Comparison of ENCODE assay signal across 1 cellular context in the genomic region with DNA sequence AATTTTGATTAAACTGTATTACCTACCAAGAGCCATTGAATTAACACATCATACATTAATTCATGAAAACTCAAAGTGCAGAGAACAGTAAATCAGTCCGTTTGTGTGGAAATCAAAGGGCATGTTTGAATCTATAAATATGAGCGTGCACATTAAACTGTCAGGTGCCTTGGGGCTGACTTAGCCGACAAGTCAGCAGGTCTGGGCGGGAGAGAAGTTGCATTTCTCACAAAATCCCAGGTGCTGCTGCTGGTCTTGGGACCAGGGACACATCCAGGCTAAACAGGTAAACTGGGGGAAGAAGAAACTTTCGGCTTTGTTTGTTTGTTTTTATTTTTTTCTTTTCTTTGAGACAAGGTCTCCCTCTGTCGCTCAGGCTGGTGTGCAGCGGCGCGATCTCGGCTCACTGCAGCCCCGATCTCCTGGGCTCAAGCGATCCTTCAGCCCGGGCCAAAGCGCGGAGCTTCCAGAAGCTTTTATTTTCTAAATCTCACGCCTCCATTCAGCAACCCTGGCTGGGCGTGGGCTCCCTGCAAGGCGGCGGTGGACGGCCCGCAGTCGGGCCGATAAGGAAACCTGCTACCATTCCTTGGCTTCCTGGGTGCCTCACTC.
TF ChIP-seq lines count a peak whose summit lies in the region.

No MANE protein-coding gene starts in this region.

TF ChIP-seq in GM12878, 131 proteins besides CTCF, POLR2A, EP300 and RAD21 (continued from another document):
- TF ChIP-seq, protein P1, sequence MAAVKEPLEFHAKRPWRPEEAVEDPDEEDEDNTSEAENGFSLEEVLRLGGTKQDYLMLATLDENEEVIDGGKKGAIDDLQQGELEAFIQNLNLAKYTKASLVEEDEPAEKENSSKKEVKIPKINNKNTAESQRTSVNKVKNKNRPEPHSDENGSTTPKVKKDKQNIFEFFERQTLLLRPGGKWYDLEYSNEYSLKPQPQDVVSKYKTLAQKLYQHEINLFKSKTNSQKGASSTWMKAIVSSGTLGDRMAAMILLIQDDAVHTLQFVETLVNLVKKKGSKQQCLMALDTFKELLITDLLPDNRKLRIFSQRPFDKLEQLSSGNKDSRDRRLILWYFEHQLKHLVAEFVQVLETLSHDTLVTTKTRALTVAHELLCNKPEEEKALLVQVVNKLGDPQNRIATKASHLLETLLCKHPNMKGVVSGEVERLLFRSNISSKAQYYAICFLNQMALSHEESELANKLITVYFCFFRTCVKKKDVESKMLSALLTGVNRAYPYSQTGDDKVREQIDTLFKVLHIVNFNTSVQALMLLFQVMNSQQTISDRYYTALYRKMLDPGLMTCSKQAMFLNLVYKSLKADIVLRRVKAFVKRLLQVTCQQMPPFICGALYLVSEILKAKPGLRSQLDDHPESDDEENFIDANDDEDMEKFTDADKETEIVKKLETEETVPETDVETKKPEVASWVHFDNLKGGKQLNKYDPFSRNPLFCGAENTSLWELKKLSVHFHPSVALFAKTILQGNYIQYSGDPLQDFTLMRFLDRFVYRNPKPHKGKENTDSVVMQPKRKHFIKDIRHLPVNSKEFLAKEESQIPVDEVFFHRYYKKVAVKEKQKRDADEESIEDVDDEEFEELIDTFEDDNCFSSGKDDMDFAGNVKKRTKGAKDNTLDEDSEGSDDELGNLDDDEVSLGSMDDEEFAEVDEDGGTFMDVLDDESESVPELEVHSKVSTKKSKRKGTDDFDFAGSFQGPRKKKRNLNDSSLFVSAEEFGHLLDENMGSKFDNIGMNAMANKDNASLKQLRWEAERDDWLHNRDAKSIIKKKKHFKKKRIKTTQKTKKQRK (IDR thresholded peaks at IDR 0.05; ENCODE audit: low read depth, low read length) = no peak
- TF ChIP-seq TCF3 (IDR thresholded peaks at IDR 0.05; ENCODE audit: borderline replicate concordance, insufficient read depth, low read depth, low read length) (no peak), CREM (IDR thresholded peaks at IDR 0.05; ENCODE audit: low read depth) (no peak), SUPT20H (IDR thresholded peaks at IDR 0.05; ENCODE audit: borderline replicate concordance, control insufficient read depth, low read depth, low read length) (no peak), IKZF2 (IDR thresholded peaks at IDR 0.05) (no peak), ZNF622 (IDR thresholded peaks at IDR 0.05) (no peak), ESRRA (IDR thresholded peaks at IDR 0.05; ENCODE audit: low read length) (no peak), BHLHE40 (IDR thresholded peaks at IDR 0.05; ENCODE audit: borderline replicate concordance in 1 of 2, low read depth in 2 of 2, low read length in 1 of 2) (no peak), YY1 (IDR thresholded peaks at IDR 0.05; ENCODE audit: low read depth, low read length) (0 out of 2 replicates have a peak, but pooled peaks have one; percentile 13), CHD1 (IDR thresholded peaks at IDR 0.05; ENCODE audit: low read depth, low read length) (no peak), SP1 (IDR thresholded peaks at IDR 0.05; ENCODE audit: low read depth, low read length) (no peak), CHD4 (IDR thresholded peaks at IDR 0.05) (no peak), MYB (IDR thresholded peaks at IDR 0.05; ENCODE audit: borderline replicate concordance, low read depth, low read length) (0 out of 2 replicates have a peak, but pooled peaks have one; percentile 20)
- TF ChIP-seq, protein P2, sequence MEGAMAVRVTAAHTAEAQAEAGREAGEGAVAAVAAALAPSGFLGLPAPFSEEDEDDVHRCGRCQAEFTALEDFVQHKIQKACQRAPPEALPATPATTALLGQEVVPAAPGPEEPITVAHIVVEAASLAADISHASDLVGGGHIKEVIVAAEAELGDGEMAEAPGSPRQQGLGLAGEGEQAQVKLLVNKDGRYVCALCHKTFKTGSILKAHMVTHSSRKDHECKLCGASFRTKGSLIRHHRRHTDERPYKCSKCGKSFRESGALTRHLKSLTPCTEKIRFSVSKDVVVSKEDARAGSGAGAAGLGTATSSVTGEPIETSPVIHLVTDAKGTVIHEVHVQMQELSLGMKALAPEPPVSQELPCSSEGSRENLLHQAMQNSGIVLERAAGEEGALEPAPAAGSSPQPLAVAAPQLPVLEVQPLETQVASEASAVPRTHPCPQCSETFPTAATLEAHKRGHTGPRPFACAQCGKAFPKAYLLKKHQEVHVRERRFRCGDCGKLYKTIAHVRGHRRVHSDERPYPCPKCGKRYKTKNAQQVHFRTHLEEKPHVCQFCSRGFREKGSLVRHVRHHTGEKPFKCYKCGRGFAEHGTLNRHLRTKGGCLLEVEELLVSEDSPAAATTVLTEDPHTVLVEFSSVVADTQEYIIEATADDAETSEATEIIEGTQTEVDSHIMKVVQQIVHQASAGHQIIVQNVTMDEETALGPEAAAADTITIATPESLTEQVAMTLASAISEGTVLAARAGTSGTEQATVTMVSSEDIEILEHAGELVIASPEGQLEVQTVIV (IDR thresholded peaks at IDR 0.05; ENCODE audit: borderline replicate concordance, partially characterized antibody) = no peak
- TF ChIP-seq, protein P3, sequence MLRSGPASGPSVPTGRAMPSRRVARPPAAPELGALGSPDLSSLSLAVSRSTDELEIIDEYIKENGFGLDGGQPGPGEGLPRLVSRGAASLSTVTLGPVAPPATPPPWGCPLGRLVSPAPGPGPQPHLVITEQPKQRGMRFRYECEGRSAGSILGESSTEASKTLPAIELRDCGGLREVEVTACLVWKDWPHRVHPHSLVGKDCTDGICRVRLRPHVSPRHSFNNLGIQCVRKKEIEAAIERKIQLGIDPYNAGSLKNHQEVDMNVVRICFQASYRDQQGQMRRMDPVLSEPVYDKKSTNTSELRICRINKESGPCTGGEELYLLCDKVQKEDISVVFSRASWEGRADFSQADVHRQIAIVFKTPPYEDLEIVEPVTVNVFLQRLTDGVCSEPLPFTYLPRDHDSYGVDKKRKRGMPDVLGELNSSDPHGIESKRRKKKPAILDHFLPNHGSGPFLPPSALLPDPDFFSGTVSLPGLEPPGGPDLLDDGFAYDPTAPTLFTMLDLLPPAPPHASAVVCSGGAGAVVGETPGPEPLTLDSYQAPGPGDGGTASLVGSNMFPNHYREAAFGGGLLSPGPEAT (IDR thresholded peaks at IDR 0.05; ENCODE audit: low read depth) = peak; percentile 29; the same call in 1 of the 2 replicates
- TF ChIP-seq, protein P4, sequence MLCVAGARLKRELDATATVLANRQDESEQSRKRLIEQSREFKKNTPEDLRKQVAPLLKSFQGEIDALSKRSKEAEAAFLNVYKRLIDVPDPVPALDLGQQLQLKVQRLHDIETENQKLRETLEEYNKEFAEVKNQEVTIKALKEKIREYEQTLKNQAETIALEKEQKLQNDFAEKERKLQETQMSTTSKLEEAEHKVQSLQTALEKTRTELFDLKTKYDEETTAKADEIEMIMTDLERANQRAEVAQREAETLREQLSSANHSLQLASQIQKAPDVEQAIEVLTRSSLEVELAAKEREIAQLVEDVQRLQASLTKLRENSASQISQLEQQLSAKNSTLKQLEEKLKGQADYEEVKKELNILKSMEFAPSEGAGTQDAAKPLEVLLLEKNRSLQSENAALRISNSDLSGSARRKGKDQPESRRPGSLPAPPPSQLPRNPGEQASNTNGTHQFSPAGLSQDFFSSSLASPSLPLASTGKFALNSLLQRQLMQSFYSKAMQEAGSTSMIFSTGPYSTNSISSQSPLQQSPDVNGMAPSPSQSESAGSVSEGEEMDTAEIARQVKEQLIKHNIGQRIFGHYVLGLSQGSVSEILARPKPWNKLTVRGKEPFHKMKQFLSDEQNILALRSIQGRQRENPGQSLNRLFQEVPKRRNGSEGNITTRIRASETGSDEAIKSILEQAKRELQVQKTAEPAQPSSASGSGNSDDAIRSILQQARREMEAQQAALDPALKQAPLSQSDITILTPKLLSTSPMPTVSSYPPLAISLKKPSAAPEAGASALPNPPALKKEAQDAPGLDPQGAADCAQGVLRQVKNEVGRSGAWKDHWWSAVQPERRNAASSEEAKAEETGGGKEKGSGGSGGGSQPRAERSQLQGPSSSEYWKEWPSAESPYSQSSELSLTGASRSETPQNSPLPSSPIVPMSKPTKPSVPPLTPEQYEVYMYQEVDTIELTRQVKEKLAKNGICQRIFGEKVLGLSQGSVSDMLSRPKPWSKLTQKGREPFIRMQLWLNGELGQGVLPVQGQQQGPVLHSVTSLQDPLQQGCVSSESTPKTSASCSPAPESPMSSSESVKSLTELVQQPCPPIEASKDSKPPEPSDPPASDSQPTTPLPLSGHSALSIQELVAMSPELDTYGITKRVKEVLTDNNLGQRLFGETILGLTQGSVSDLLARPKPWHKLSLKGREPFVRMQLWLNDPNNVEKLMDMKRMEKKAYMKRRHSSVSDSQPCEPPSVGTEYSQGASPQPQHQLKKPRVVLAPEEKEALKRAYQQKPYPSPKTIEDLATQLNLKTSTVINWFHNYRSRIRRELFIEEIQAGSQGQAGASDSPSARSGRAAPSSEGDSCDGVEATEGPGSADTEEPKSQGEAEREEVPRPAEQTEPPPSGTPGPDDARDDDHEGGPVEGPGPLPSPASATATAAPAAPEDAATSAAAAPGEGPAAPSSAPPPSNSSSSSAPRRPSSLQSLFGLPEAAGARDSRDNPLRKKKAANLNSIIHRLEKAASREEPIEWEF (IDR thresholded peaks at IDR 0.05; ENCODE audit: insufficient replicate concordance, low read depth, low read length) = no peak
- TF ChIP-seq, protein P5, sequence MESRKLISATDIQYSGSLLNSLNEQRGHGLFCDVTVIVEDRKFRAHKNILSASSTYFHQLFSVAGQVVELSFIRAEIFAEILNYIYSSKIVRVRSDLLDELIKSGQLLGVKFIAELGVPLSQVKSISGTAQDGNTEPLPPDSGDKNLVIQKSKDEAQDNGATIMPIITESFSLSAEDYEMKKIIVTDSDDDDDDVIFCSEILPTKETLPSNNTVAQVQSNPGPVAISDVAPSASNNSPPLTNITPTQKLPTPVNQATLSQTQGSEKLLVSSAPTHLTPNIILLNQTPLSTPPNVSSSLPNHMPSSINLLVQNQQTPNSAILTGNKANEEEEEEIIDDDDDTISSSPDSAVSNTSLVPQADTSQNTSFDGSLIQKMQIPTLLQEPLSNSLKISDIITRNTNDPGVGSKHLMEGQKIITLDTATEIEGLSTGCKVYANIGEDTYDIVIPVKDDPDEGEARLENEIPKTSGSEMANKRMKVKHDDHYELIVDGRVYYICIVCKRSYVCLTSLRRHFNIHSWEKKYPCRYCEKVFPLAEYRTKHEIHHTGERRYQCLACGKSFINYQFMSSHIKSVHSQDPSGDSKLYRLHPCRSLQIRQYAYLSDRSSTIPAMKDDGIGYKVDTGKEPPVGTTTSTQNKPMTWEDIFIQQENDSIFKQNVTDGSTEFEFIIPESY (IDR thresholded peaks at IDR 0.05) = no peak
